Comparison of ENCODE assay signal across 17 cellular contexts in genomic region chr10:113062977-113063967, GRCh38.
DNase-seq lines count a peak whose midpoint lies in the region; ATAC-seq and TF ChIP-seq lines count a peak whose summit lies in the region.
"Had no signal": no experiment of that assay in that cellular context is flagged by ENCODE, and none has a peak within 500 bp of the region (broad histone marks: within the 10 kb centered on the region; RNA-seq: fewer than 3 reads in every experiment).

No MANE protein-coding gene starts in this region.

- H3K9me3 ChIP-seq in BE2C (no peaks in the 10 kb centered on the region), vagina (no peaks in the 10 kb centered on the region), mucosa of descending colon (no peaks in the 10 kb centered on the region)
- H3K9me3 ChIP-seq: ovary, tibial nerve had no signal

- H3K27ac Mint-ChIP-seq in chondrocyte (ENCODE audit: unreplicated experiment) (peak overlapping the region; percentile 63), nephron progenitor cell (peak overlapping the region; percentile 3)
- H3K27ac Mint-ChIP-seq: activated naive CD4-positive, alpha-beta T cell treated with anti-CD3 and anti-CD28 coated beads, Interleukin-2, amount 10 ng/mL, durations not matched to agents 7 days and 5 days had no signal

- H3K27me3 Mint-ChIP-seq in chondrocyte (ENCODE audit: low read depth) (no peaks in the 10 kb centered on the region), nephron progenitor cell (ENCODE audit: low read depth, poor library complexity) (no peaks in the 10 kb centered on the region)

- TF ChIP-seq CTCF in BE2C (IDR thresholded peaks at IDR 0.05; ENCODE audit: low read depth, low read length) (peak; percentile 1; the same call in 1 of the 2 replicates), chondrocyte (IDR thresholded peaks at IDR 0.05) (peak; percentile 6), nephron progenitor cell (IDR thresholded peaks at IDR 0.05) (peak; percentile 25), vagina (IDR thresholded peaks at IDR 0.05) (no peak), mucosa of descending colon (IDR thresholded peaks at IDR 0.05) (no peak)

- peaks cover 3% of the 10 kb centered on the region; the same call in 1 of the 2 replicates for H3K36me3 ChIP-seq in BE2C
- H3K36me3 ChIP-seq in vagina: no peaks in the 10 kb centered on the region
- H3K36me3 ChIP-seq in mucosa of descending colon (ENCODE audit: low read depth): no peaks in the 10 kb centered on the region
- H3K36me3 ChIP-seq: ovary, tibial nerve had no signal

- H3K4me3 ChIP-seq in BE2C (ENCODE audit: low read depth, low read length) (no peak overlapping the region), vagina (no peak overlapping the region), mucosa of descending colon (no peak overlapping the region)
- H3K4me3 ChIP-seq: ovary, tibial nerve had no signal

- no peak for TF ChIP-seq POLR2A in vagina (IDR thresholded peaks at IDR 0.05)

- no peaks in the 10 kb centered on the region for H3K9me3 Mint-ChIP-seq in chondrocyte (ENCODE audit: low read depth)
- H3K9me3 Mint-ChIP-seq in nephron progenitor cell: no peaks in the 10 kb centered on the region
- H3K9me3 Mint-ChIP-seq: activated naive CD4-positive, alpha-beta T cell treated with anti-CD3 and anti-CD28 coated beads, Interleukin-2, amount 10 ng/mL, durations not matched to agents 7 days and 5 days had no signal

- H3K4me3 Mint-ChIP-seq in chondrocyte (ENCODE audit: unreplicated experiment): no peak overlapping the region
- peak overlapping the region; percentile 63 for H3K4me3 Mint-ChIP-seq in nephron progenitor cell
- H3K4me3 Mint-ChIP-seq: activated naive CD4-positive, alpha-beta T cell treated with anti-CD3 and anti-CD28 coated beads, Interleukin-2, amount 10 ng/mL, durations not matched to agents 7 days and 5 days had no signal

- H3K27ac ChIP-seq in vagina: no peak overlapping the region
- H3K27ac ChIP-seq: epithelial cell of prostate, HL-60, ovary had no signal

- H3K4me1 Mint-ChIP-seq in chondrocyte (ENCODE audit: low read depth) (peaks cover 17% of the 10 kb centered on the region), nephron progenitor cell (peaks cover 12% of the 10 kb centered on the region)
- H3K4me1 Mint-ChIP-seq: activated naive CD4-positive, alpha-beta T cell treated with anti-CD3 and anti-CD28 coated beads, Interleukin-2, amount 10 ng/mL, durations not matched to agents 7 days and 5 days had no signal

- H3K4me1 ChIP-seq in BE2C (peaks cover 25% of the 10 kb centered on the region), vagina (peaks cover 95% of the 10 kb centered on the region), mucosa of descending colon (ENCODE audit: low read depth) (peaks cover 23% of the 10 kb centered on the region)

- intact Hi-C loops in vagina (cut with DNase I): no loop called here
- intact Hi-C loops in mucosa of descending colon (cut with DNase I, micrococcal nuclease): no loop called here

- peaks cover 2% of the 10 kb centered on the region for H3K36me3 Mint-ChIP-seq in chondrocyte (ENCODE audit: low read depth)
- H3K36me3 Mint-ChIP-seq in nephron progenitor cell (ENCODE audit: low read depth): no peaks in the 10 kb centered on the region
- H3K36me3 Mint-ChIP-seq: activated naive CD4-positive, alpha-beta T cell treated with anti-CD3 and anti-CD28 coated beads, Interleukin-2, amount 10 ng/mL, durations not matched to agents 7 days and 5 days had no signal

- H3K27me3 ChIP-seq in BE2C: no peaks in the 10 kb centered on the region
- no peaks in the 10 kb centered on the region for H3K27me3 ChIP-seq in vagina
- H3K27me3 ChIP-seq: ovary, tibial nerve had no signal

- DNase-seq in BE2C (peak; percentile 14), OCI-M1 (lab: John Stamatoyannopoulos, UW) (peak; percentile 22), chondrocyte (ENCODE audit: low spot score) (no peak), nephron progenitor cell (peak; percentile 44), vagina (ENCODE audit: extremely low spot score in 2 of 2) (no peak), mucosa of descending colon (no peak)
- DNase-seq: activated CD8-positive, alpha-beta memory T cell treated with anti-CD3 and anti-CD28 coated beads for 24 hours; activated naive CD4-positive, alpha-beta T cell treated with anti-CD3 and anti-CD28 coated beads, Interleukin-2, amount 10 ng/mL, durations not matched to agents 7 days and 5 days; DMS79 treated with DMSO at 0.1 percent for 48 hours; NCI-H446 treated with DMSO at 0.1 percent for 48 hours; ovary; stimulated activated CD4-positive, alpha-beta T cell treated with anti-CD3 and anti-CD28 coated beads, Interleukin-12 subunit alpha, Interleukin-12 subunit beta, amount 100 ng/mL, for 4 hours had no signal

- ATAC-seq in HG03354 (IDR thresholded peaks at IDR 0.05; ENCODE audit: poor library complexity, severe bottlenecking, unreplicated experiment) (no peak), HG02973 (IDR thresholded peaks at IDR 0.05; ENCODE audit: unreplicated experiment) (no peak), mucosa of descending colon (no peak)

Comparison
In these comparisons a context has a peak if more than half of its experiments do, and no peak if none do; other contexts are left out.
1. DNase-seq: peak in BE2C (single experiment), OCI-M1 (single experiment) and nephron progenitor cell (single experiment); none in chondrocyte (single experiment), vagina (0 of 2) and mucosa of descending colon (0 of 3).
2. CTCF ChIP-seq: peak in BE2C (single experiment), chondrocyte (single experiment) and nephron progenitor cell (single experiment); none in vagina (0 of 3) and mucosa of descending colon (single experiment).